ENCODE assay signal across 21 cellular contexts in genomic region chr1:27351541-27352107, GRCh38. TPM values are rescaled to one million over a fixed set of nuclear protein-coding genes. Genes with fewer than 3 reads are reported as not detected.
A peak's percentile ranks its signal among the peaks of the same experiment; 100 is the strongest.
DNase-seq lines count a peak whose midpoint lies in the region; ATAC-seq and TF ChIP-seq lines count a peak whose summit lies in the region.
"Had no signal": no experiment of that assay in that cellular context is flagged by ENCODE, and none has a peak within 500 bp of the region (broad histone marks: within the 10 kb centered on the region; RNA-seq: fewer than 3 reads in every experiment).

No MANE protein-coding gene starts in this region.

- no peaks in the 10 kb centered on the region for H3K9me3 Mint-ChIP-seq in activated naive CD4-positive, alpha-beta T cell treated with anti-CD3 and anti-CD28 coated beads, Interleukin-2, amount 50 U/mL, for 24 hours
- H3K9me3 Mint-ChIP-seq: activated naive CD4-positive, alpha-beta T cell treated with anti-CD3 and anti-CD28 coated beads, Interleukin-2, amount 10 ng/mL, durations not matched to agents 7 days and 5 days; brain; CD4-positive, alpha-beta memory T cell; T-cell had no signal

- H3K4me3 ChIP-seq in ectodermal cell (ENCODE audit: insufficient read depth, low read depth, low read length) = peak overlapping the region; percentile 54
- H3K4me3 ChIP-seq in right lobe of liver = peak overlapping the region in 1 of 3 donors; percentile 14
- H3K4me3 ChIP-seq in smooth muscle cell = no peak overlapping the region
- H3K4me3 ChIP-seq: suprapubic skin had no signal

- peaks cover 17% of the 10 kb centered on the region for H3K4me1 Mint-ChIP-seq in activated naive CD4-positive, alpha-beta T cell treated with anti-CD3 and anti-CD28 coated beads, Interleukin-2, amount 50 U/mL, for 24 hours
- H3K4me1 Mint-ChIP-seq: brain had no signal

- H3K27me3 Mint-ChIP-seq in activated naive CD4-positive, alpha-beta T cell treated with anti-CD3 and anti-CD28 coated beads, Interleukin-2, amount 50 U/mL, for 24 hours = no peaks in the 10 kb centered on the region
- H3K27me3 Mint-ChIP-seq: activated naive CD4-positive, alpha-beta T cell treated with anti-CD3 and anti-CD28 coated beads, Interleukin-2, amount 10 ng/mL, durations not matched to agents 7 days and 5 days; CD4-positive, alpha-beta memory T cell; T-cell had no signal

- H3K9ac ChIP-seq in smooth muscle cell (ENCODE audit: low read depth) = no peak overlapping the region

- no peaks in the 10 kb centered on the region for H3F3A ChIP-seq in smooth muscle cell (ENCODE audit: low read depth)

- TF ChIP-seq CTCF in right lobe of liver (IDR thresholded peaks at IDR 0.05) (no peak), smooth muscle cell (IDR thresholded peaks at IDR 0.05; ENCODE audit: borderline replicate concordance, insufficient read depth, poor library complexity, severe bottlenecking) (no peak)

- H3K27me3 ChIP-seq in ectodermal cell (ENCODE audit: control insufficient read depth, insufficient read depth, low read length, poor library complexity, severe bottlenecking) (peaks cover 16% of the 10 kb centered on the region), right lobe of liver (no peaks in the 10 kb centered on the region), smooth muscle cell (ENCODE audit: low read depth) (no peaks in the 10 kb centered on the region)
- H3K27me3 ChIP-seq: suprapubic skin had no signal

- intact Hi-C loops in right lobe of liver (cut with DNase I) = no loop called here

- no peak overlapping the region for H3K4me3 Mint-ChIP-seq in activated naive CD4-positive, alpha-beta T cell treated with anti-CD3 and anti-CD28 coated beads, Interleukin-2, amount 50 U/mL, for 24 hours
- H3K4me3 Mint-ChIP-seq: activated naive CD4-positive, alpha-beta T cell treated with anti-CD3 and anti-CD28 coated beads, Interleukin-2, amount 10 ng/mL, durations not matched to agents 7 days and 5 days; T-cell had no signal

- peak overlapping the region; percentile 17 for H3K27ac Mint-ChIP-seq in activated naive CD4-positive, alpha-beta T cell treated with anti-CD3 and anti-CD28 coated beads, Interleukin-2, amount 50 U/mL, for 24 hours
- H3K27ac Mint-ChIP-seq: activated naive CD4-positive, alpha-beta T cell treated with anti-CD3 and anti-CD28 coated beads, Interleukin-2, amount 10 ng/mL, durations not matched to agents 7 days and 5 days had no signal

- H3K36me3 ChIP-seq in ectodermal cell (ENCODE audit: control insufficient read depth, insufficient read depth, low read length) (no peaks in the 10 kb centered on the region), right lobe of liver (no peaks in the 10 kb centered on the region), smooth muscle cell (ENCODE audit: low read depth) (no peaks in the 10 kb centered on the region)

- H3K27ac ChIP-seq in ectodermal cell (ENCODE audit: insufficient read depth, low read depth, low read length, poor library complexity, severe bottlenecking) (peak overlapping the region; percentile 58), right lobe of liver (no peak overlapping the region), smooth muscle cell (ENCODE audit: low read depth) (no peak overlapping the region)
- H3K27ac ChIP-seq: HL-60, psoas muscle, suprapubic skin had no signal

- H3K9me3 ChIP-seq in ectodermal cell (ENCODE audit: control insufficient read depth, low read length) (no peaks in the 10 kb centered on the region), right lobe of liver (no peaks in the 10 kb centered on the region), smooth muscle cell (replicated peaks; ENCODE audit: low read depth) (no peaks in the 10 kb centered on the region)
- H3K9me3 ChIP-seq: psoas muscle, suprapubic skin had no signal

- no peaks in the 10 kb centered on the region for H3K79me2 ChIP-seq in smooth muscle cell (ENCODE audit: low read depth)

- no peaks in the 10 kb centered on the region for H3K36me3 Mint-ChIP-seq in activated naive CD4-positive, alpha-beta T cell treated with anti-CD3 and anti-CD28 coated beads, Interleukin-2, amount 50 U/mL, for 24 hours
- H3K36me3 Mint-ChIP-seq: brain had no signal

- H2AFZ ChIP-seq in smooth muscle cell (ENCODE audit: low read depth) = no peak overlapping the region

- peaks cover 10% of the 10 kb centered on the region for H3K4me1 ChIP-seq in ectodermal cell (ENCODE audit: control insufficient read depth, insufficient read depth, low read length)
- peaks cover 0 to 8% (median 0%) of the 10 kb centered on the region in 4 donors for H3K4me1 ChIP-seq in right lobe of liver
- peaks cover 7% of the 10 kb centered on the region for H3K4me1 ChIP-seq in smooth muscle cell (ENCODE audit: low read depth)

- TF ChIP-seq POLR2A in right lobe of liver (IDR thresholded peaks at IDR 0.05) = no peak

- peak overlapping the region; percentile 78 for H3K4me2 ChIP-seq in smooth muscle cell

- no peaks in the 10 kb centered on the region for H4K20me1 ChIP-seq in smooth muscle cell (ENCODE audit: low read depth)

- DNase-seq in activated naive CD4-positive, alpha-beta T cell treated with Interleukin-2 at 50 U/mL for 16 hours = no peak
- DNase-seq in right lobe of liver = no peak
- DNase-seq in smooth muscle cell (lab: John Stamatoyannopoulos, UW; ENCODE audit: unreplicated experiment) = no peak
- no peak for DNase-seq in cerebellum (ENCODE audit: low spot score)
- DNase-seq: activated naive CD4-positive, alpha-beta T cell treated with anti-CD3 and anti-CD28 coated beads, Interleukin-2, amount 10 ng/mL, durations not matched to agents 7 days and 5 days; CD4-positive, alpha-beta memory T cell; effector memory CD4-positive, alpha-beta T cell; NCI-H2081; NCI-H69; T-cell had no signal

- ATAC-seq in right lobe of liver (peak in 3 of 4 donors; percentile 30 to 48 (median 44)), HG02938 (IDR thresholded peaks at IDR 0.05; ENCODE audit: unreplicated experiment) (no peak), GM21381 (IDR thresholded peaks at IDR 0.05; ENCODE audit: unreplicated experiment) (no peak)
- ATAC-seq: T-cell had no signal

- WGBS in ectodermal cell, 2 experiments = 21 to 23% methylated on average over 8 of the region's 8 CpGs
- 20% methylated on average over 1 of the region's 8 CpGs for WGBS in right lobe of liver (ENCODE audit: insufficient coverage, low coverage, low lambda C conversion rate, missing lambda C conversion rate)
- 43% methylated on average over 8 of the region's 8 CpGs for WGBS in smooth muscle cell (ENCODE audit: low lambda C conversion rate)

RNA-seq across cellular contexts. Expression of gene SYTL1, which starts 9.8 kb away (rescaled TPM):
- polyA plus RNA-seq in ectodermal cell (2013, experiment 1 of 4) = 12.0 TPM
- 12.4 TPM for polyA plus RNA-seq in ectodermal cell (2013, experiment 2 of 4)
- 12.6 TPM for polyA plus RNA-seq in ectodermal cell (2013, experiment 3 of 4)
- 14.8 TPM for polyA plus RNA-seq in ectodermal cell (2013, experiment 4 of 4)
- total RNA-seq in right lobe of liver = 1 to 10 TPM in 1 of 6 experiments, under 1 TPM in 5; 0.37 to 1.7 (median 0.80) TPM
- total RNA-seq in smooth muscle cell = 15.2 and 16.5 TPM in 2 replicates
- 14.2 and 48.1 TPM in 2 replicates for polyA plus RNA-seq in smooth muscle cell
- 0.36 TPM for total RNA-seq in cerebellum

RNA-seq across cellular contexts. Expression of gene MAP3K6, which starts 15.1 kb away (rescaled TPM):
- polyA plus RNA-seq in ectodermal cell (2013, experiment 1 of 4) = 27.7 TPM
- 27.2 TPM for polyA plus RNA-seq in ectodermal cell (2013, experiment 2 of 4)
- 20.3 TPM for polyA plus RNA-seq in ectodermal cell (2013, experiment 3 of 4)
- 22.7 TPM for polyA plus RNA-seq in ectodermal cell (2013, experiment 4 of 4)
- 10 to 100 TPM in 2 of 6 experiments, 1 to 10 TPM in 4; 4.3 to 14.9 (median 5.6) TPM for total RNA-seq in right lobe of liver
- total RNA-seq in smooth muscle cell = 9.1 and 14.1 TPM in 2 replicates
- polyA plus RNA-seq in smooth muscle cell = 29.0 and 45.7 TPM in 2 replicates
- total RNA-seq in cerebellum = 2.3 TPM

RNA-seq across cellular contexts. Expression of gene FCN3, which starts 23.0 kb away (rescaled TPM):
- polyA plus RNA-seq in ectodermal cell (2013, experiment 1 of 4) = not detected
- polyA plus RNA-seq in ectodermal cell (2013, experiment 2 of 4) = not detected
- polyA plus RNA-seq in ectodermal cell (2013, experiment 3 of 4) = 0.37 TPM
- not detected for polyA plus RNA-seq in ectodermal cell (2013, experiment 4 of 4)
- total RNA-seq in right lobe of liver = 100 to 1,000 TPM in 4 of 6 experiments, 10 to 100 TPM in 2; 81.6 to 213 (median 111) TPM
- total RNA-seq in smooth muscle cell = not detected in 2 replicates
- polyA plus RNA-seq in smooth muscle cell = 0.69 TPM in 1 of 2 replicates, not detected in the other
- total RNA-seq in cerebellum = not detected
- total RNA-seq: A673; CD4-positive, alpha-beta memory T cell; RPMI7951 had no signal
- polyA plus RNA-seq: CD4-positive, alpha-beta memory T cell; keratinocyte had no signal

RNA-seq across cellular contexts. Expression of gene TMEM222, which starts 29.7 kb away (rescaled TPM):
- polyA plus RNA-seq in ectodermal cell (2013, experiment 1 of 4) = 32.7 TPM
- 34.6 TPM for polyA plus RNA-seq in ectodermal cell (2013, experiment 2 of 4)
- 22.1 TPM for polyA plus RNA-seq in ectodermal cell (2013, experiment 3 of 4)
- 25.3 TPM for polyA plus RNA-seq in ectodermal cell (2013, experiment 4 of 4)
- total RNA-seq in right lobe of liver = 10 to 100 TPM; 15.1 to 22.6 (median 19.1) TPM
- 23.6 and 28.0 TPM in 2 replicates for total RNA-seq in smooth muscle cell
- polyA plus RNA-seq in smooth muscle cell = 49.3 and 60.7 TPM in 2 replicates
- total RNA-seq in cerebellum = 13.5 TPM

RNA-seq across cellular contexts. Expression of gene CD164L2, which starts 31.5 kb away (rescaled TPM):
- polyA plus RNA-seq in ectodermal cell (2013, experiment 1 of 4) = 2.0 TPM
- 1.8 TPM for polyA plus RNA-seq in ectodermal cell (2013, experiment 2 of 4)
- 1.7 TPM for polyA plus RNA-seq in ectodermal cell (2013, experiment 3 of 4)
- 2.7 TPM for polyA plus RNA-seq in ectodermal cell (2013, experiment 4 of 4)
- total RNA-seq in right lobe of liver = under 1 TPM in 1 of 6 experiments, not detected in 5; 0.86 TPM
- total RNA-seq in smooth muscle cell = 0.09 and 0.31 TPM in 2 replicates
- 0.45 TPM in 1 of 2 replicates, not detected in the other for polyA plus RNA-seq in smooth muscle cell
- not detected for total RNA-seq in cerebellum
- total RNA-seq: A673; CD4-positive, alpha-beta memory T cell; psoas muscle; RPMI7951; T-cell had no signal
- polyA plus RNA-seq: psoas muscle had no signal

Comparison
In these comparisons a context has a peak if more than half of its experiments do, and no peak if none do; other contexts are left out.
1. ATAC-seq: peak in right lobe of liver (3 of 4); none in HG02938 (single experiment) and GM21381 (single experiment).
2. RNA of gene FCN3, which starts 23.0 kb away (total RNA-seq): 81.6 to 213 TPM in right lobe of liver; not detected in cerebellum (single experiment) and not detected in smooth muscle cell; every median in the first group is over 10 times any median in the second.